3 cellular contexts compared by ENCODE assay signal in genomic region chr7:76417654-76418310, GRCh38. TPM values are rescaled to one million over a fixed set of nuclear protein-coding genes. Genes with fewer than 3 reads are reported as not detected.
"Had no signal": no experiment of that assay in that cellular context is flagged by ENCODE, and none has a peak within 500 bp of the region (broad histone marks: within the 10 kb centered on the region; RNA-seq: fewer than 3 reads in every experiment).

No MANE protein-coding gene starts in this region.

RNA-seq across cellular contexts. Expression of gene ZP3, which starts 7.0 kb away (rescaled TPM):
- total RNA-seq: hepatocyte, left ventricle myocardium inferior had no signal

RNA-seq across cellular contexts. Expression of gene SSC4D, which starts 8.3 kb away (rescaled TPM):
- total RNA-seq: mononuclear cell had no signal
